33 cellular contexts compared by ENCODE assay signal in the genomic region with DNA sequence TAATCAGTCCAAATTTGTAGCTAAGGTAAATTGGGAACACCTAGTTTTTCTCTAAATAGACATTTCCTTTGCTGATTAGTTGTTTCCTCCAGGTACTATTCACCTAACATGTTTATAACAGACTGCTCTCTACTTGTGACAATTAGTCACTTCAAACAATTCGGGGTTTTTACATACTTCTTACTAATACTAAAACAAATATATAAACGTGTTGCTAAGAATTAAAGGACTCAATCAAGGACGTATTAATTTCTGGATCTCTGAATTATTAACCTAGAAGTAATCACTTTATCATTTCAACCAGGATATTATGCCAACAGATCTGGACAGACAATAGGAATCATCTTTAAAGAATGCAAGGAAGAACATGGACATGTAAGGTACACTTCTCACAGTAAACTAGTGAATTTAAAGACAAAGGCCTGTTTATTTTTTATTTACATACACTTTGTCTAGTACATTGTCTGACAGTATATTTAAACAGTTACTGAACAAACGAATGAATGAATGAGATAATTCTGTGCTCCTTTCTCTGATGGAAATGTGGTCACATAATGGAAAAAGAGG. TPM values are rescaled to one million over a fixed set of nuclear protein-coding genes. Genes with fewer than 3 reads are reported as not detected.
DNase-seq lines count a peak whose midpoint lies in the region; ATAC-seq and TF ChIP-seq lines count a peak whose summit lies in the region.
"Had no signal": no experiment of that assay in that cellular context is flagged by ENCODE, and none has a peak within 500 bp of the region (broad histone marks: within the 10 kb centered on the region; RNA-seq: fewer than 3 reads in every experiment).

No MANE protein-coding gene starts in this region.

- H3K4me3 ChIP-seq in CD4-positive, CD25-positive, alpha-beta regulatory T cell (ENCODE audit: low read depth, low read length), result no peak overlapping the region
- H3K4me3 ChIP-seq: heart left ventricle, ovary, PC-9, right atrium auricular region, suprapubic skin, upper lobe of right lung had no signal

- no peaks in the 10 kb centered on the region for H3K9me3 Mint-ChIP-seq in CD4-positive, CD25-positive, alpha-beta regulatory T cell
- no peaks in the 10 kb centered on the region for H3K9me3 Mint-ChIP-seq in HFFc6
- H3K9me3 Mint-ChIP-seq in naive thymus-derived CD8-positive, alpha-beta T cell, result peaks cover 0 to 13% (median 0%) of the 10 kb centered on the region in 9 donors
- H3K9me3 Mint-ChIP-seq: stimulated activated memory B cell treated with anti-CD40 and anti-IgM and Interleukin-4, amounts not matched to agents 10 μg/mL and 1 μg/mL and 100 μg/mL, for 72 hours had no signal

- DNase-seq in CD4-positive, CD25-positive, alpha-beta regulatory T cell, result no peak
- DNase-seq in HFFc6 (no peak), epithelial cell of prostate (ENCODE audit: low read depth, low spot score) (no peak), AG08395 (ENCODE audit: low spot score) (no peak), cardiac septum (ENCODE audit: low spot score) (no peak), D341Med (ENCODE audit: low spot score) (no peak)
- no peak for DNase-seq in naive thymus-derived CD8-positive, alpha-beta T cell
- no peak for DNase-seq in stimulated activated naive CD8-positive, alpha-beta T cell treated with anti-CD3 and anti-CD28 coated beads, Interleukin-15, Interleukin-2, amounts not matched to agents 100 U/mL and 50 U/mL, for 24 hours
- DNase-seq: activated CD4-positive, alpha-beta T cell treated with anti-CD3 and anti-CD28 coated beads, Interleukin-2, amount 50 U/mL, for 1 hour; activated CD8-positive, alpha-beta memory T cell treated with anti-CD3 and anti-CD28 coated beads, Interleukin-2, amount 10 ng/mL, durations not matched to agents 7 days and 5 days; activated naive CD4-positive, alpha-beta T cell treated with Interleukin-2 at 50 U/mL for 16 hours; activated T-cell treated with anti-CD3 and anti-CD28 coated beads, Interleukin-2, amount 50 U/mL, for 72 hours; amniotic stem cell; brain microvascular endothelial cell; effector CD4-positive, alpha-beta T cell; EL; heart left ventricle; left colon; mesenchymal stem cell; NCI-H1048; NCI-H187 treated with DMSO at 0.1 percent for 48 hours; NCI-H526; NK-92 treated with Interleukin-12 subunit alpha and Interleukin-12 subunit beta, amount 100 ng/mL, for 24 hours; ovary; PC-9; SHP77; stimulated activated CD4-positive, alpha-beta T cell treated with anti-CD3 and anti-CD28 coated beads, Interleukin-4, amount 100 ng/mL, for 4 hours; T-helper 9 cell; upper lobe of right lung had no signal

- peaks cover 10% of the 10 kb centered on the region for H3K36me3 ChIP-seq in CD4-positive, CD25-positive, alpha-beta regulatory T cell (ENCODE audit: control insufficient read depth, insufficient read depth, low read length)
- H3K36me3 ChIP-seq: ovary had no signal

- peaks cover 19% of the 10 kb centered on the region for H3K4me1 ChIP-seq in CD4-positive, CD25-positive, alpha-beta regulatory T cell (ENCODE audit: control insufficient read depth, insufficient read depth, low read length, poor library complexity, severe bottlenecking)

- no peak for ATAC-seq in CD4-positive, CD25-positive, alpha-beta regulatory T cell (ENCODE audit: low read depth in 2 of 2)
- no peak for ATAC-seq in naive thymus-derived CD8-positive, alpha-beta T cell
- ATAC-seq in stimulated activated naive CD8-positive, alpha-beta T cell treated with anti-CD3 and anti-CD28 coated beads, Interleukin-15, Interleukin-2, amounts not matched to agents 100 U/mL and 50 U/mL, for 24 hours, result no peak
- ATAC-seq: activated CD8-positive, alpha-beta memory T cell treated with anti-CD3 and anti-CD28 coated beads, Interleukin-2, amount 10 ng/mL, durations not matched to agents 7 days and 5 days; activated T-cell treated with anti-CD3 and anti-CD28 coated beads, Interleukin-2, amount 50 U/mL, for 72 hours; left colon; stimulated activated memory B cell treated with anti-CD40 and anti-IgM and Interleukin-4, amounts not matched to agents 10 μg/mL and 1 μg/mL and 100 μg/mL, for 72 hours; upper lobe of right lung had no signal

- H3K36me3 Mint-ChIP-seq in CD4-positive, CD25-positive, alpha-beta regulatory T cell, result peaks cover 17% of the 10 kb centered on the region
- peaks cover 16% of the 10 kb centered on the region for H3K36me3 Mint-ChIP-seq in HFFc6 (ENCODE audit: low read depth)
- peaks cover 5 to 39% (median 22%) of the 10 kb centered on the region in 3 donors for H3K36me3 Mint-ChIP-seq in naive thymus-derived CD8-positive, alpha-beta T cell

- intact Hi-C loops in cardiac septum (cut with DNase I), result no loop called here

- peak overlapping the region in 2 of 3 donors; percentile 3 to 6 for H3K27ac Mint-ChIP-seq in CD4-positive, CD25-positive, alpha-beta regulatory T cell
- H3K27ac Mint-ChIP-seq in HFFc6, result peak overlapping the region; percentile 63; the same call in 1 of the 2 replicates
- peak overlapping the region in 6 of 10 donors; percentile 6 to 56 (median 32) for H3K27ac Mint-ChIP-seq in naive thymus-derived CD8-positive, alpha-beta T cell
- H3K27ac Mint-ChIP-seq: activated CD8-positive, alpha-beta memory T cell treated with anti-CD3 and anti-CD28 coated beads, Interleukin-2, amount 10 ng/mL, durations not matched to agents 7 days and 5 days; stimulated activated memory B cell treated with anti-CD40 and anti-IgM and Interleukin-4, amounts not matched to agents 10 μg/mL and 1 μg/mL and 100 μg/mL, for 72 hours had no signal

- H3K4me1 Mint-ChIP-seq in CD4-positive, CD25-positive, alpha-beta regulatory T cell, result peaks cover 70 to 84% (median 76%) of the 10 kb centered on the region in 4 donors
- H3K4me1 Mint-ChIP-seq in HFFc6 (ENCODE audit: low read depth), result peaks cover 35% of the 10 kb centered on the region
- H3K4me1 Mint-ChIP-seq in naive thymus-derived CD8-positive, alpha-beta T cell, result peaks cover 31 to 88% (median 76%) of the 10 kb centered on the region in 4 donors

- no peak overlapping the region for H3K27ac ChIP-seq in CD4-positive, CD25-positive, alpha-beta regulatory T cell (ENCODE audit: insufficient read depth, low read length, poor library complexity, severe bottlenecking)
- H3K27ac ChIP-seq in epithelial cell of prostate, result peak overlapping the region; percentile 13
- H3K27ac ChIP-seq: brain microvascular endothelial cell, C4-2B, heart left ventricle, ovary, PC-9, right atrium auricular region, suprapubic skin, upper lobe of right lung had no signal

- H3K9me3 ChIP-seq in CD4-positive, CD25-positive, alpha-beta regulatory T cell (ENCODE audit: control insufficient read depth in 2 of 2, low read length in 2 of 2), result no peaks in the 10 kb centered on the region
- H3K9me3 ChIP-seq: heart left ventricle, ovary, right atrium auricular region, suprapubic skin, upper lobe of right lung had no signal

- H3K27me3 ChIP-seq in CD4-positive, CD25-positive, alpha-beta regulatory T cell (ENCODE audit: control insufficient read depth, insufficient read depth, low read length), result no peaks in the 10 kb centered on the region
- H3K27me3 ChIP-seq: brain microvascular endothelial cell, heart left ventricle, ovary, right atrium auricular region, suprapubic skin, upper lobe of right lung had no signal

- no peaks in the 10 kb centered on the region for H3K27me3 Mint-ChIP-seq in CD4-positive, CD25-positive, alpha-beta regulatory T cell
- no peaks in the 10 kb centered on the region for H3K27me3 Mint-ChIP-seq in HFFc6 (ENCODE audit: insufficient read depth)
- no peaks in the 10 kb centered on the region for H3K27me3 Mint-ChIP-seq in naive thymus-derived CD8-positive, alpha-beta T cell
- H3K27me3 Mint-ChIP-seq: activated CD8-positive, alpha-beta memory T cell treated with anti-CD3 and anti-CD28 coated beads, Interleukin-2, amount 10 ng/mL, durations not matched to agents 7 days and 5 days; stimulated activated memory B cell treated with anti-CD40 and anti-IgM and Interleukin-4, amounts not matched to agents 10 μg/mL and 1 μg/mL and 100 μg/mL, for 72 hours had no signal

- no peak overlapping the region for H3K4me3 Mint-ChIP-seq in CD4-positive, CD25-positive, alpha-beta regulatory T cell
- H3K4me3 Mint-ChIP-seq in HFFc6, result no peak overlapping the region
- H3K4me3 Mint-ChIP-seq in naive thymus-derived CD8-positive, alpha-beta T cell, result peak overlapping the region in 1 of 10 donors; percentile 26
- H3K4me3 Mint-ChIP-seq: activated CD8-positive, alpha-beta memory T cell treated with anti-CD3 and anti-CD28 coated beads, Interleukin-2, amount 10 ng/mL, durations not matched to agents 7 days and 5 days; activated T-cell treated with anti-CD3 and anti-CD28 coated beads, Interleukin-2, amount 50 U/mL, for 72 hours; stimulated activated memory B cell treated with anti-CD40 and anti-IgM and Interleukin-4, amounts not matched to agents 10 μg/mL and 1 μg/mL and 100 μg/mL, for 72 hours had no signal

- no peak for TF ChIP-seq CTCF in HFFc6 (IDR thresholded peaks at IDR 0.05)

- POLR2A ChIA-PET in naive thymus-derived CD8-positive, alpha-beta T cell (lab: Charles Lee), result interaction anchor here (0.7 kb wide), 1 partner anchor 40 kb away, joined by 3 read pairs; no protein-coding TSS in a partner anchor

RNA-seq across cellular contexts. Expression of a gene that starts 22.3 kb away (rescaled TPM):
- 73.7 TPM for total RNA-seq in CD4-positive, CD25-positive, alpha-beta regulatory T cell
- polyA plus RNA-seq in CD4-positive, CD25-positive, alpha-beta regulatory T cell, result 10 to 100 TPM; 56.5 to 65.7 (median 60.6) TPM
- total RNA-seq in HFFc6 (2021; fragmentation: NEBNext Ultra II Directional; extraction: Animal tissue kit (Norgen Biotek cat#: 25700)), result 10 to 100 TPM; 68.5 to 78.7 (median 76.1) TPM
- 10 to 100 TPM; 83.1 to 91.0 TPM for total RNA-seq in naive thymus-derived CD8-positive, alpha-beta T cell
- 10 to 100 TPM; 46.0 to 54.4 (median 47.7) TPM for polyA plus RNA-seq in naive thymus-derived CD8-positive, alpha-beta T cell
- total RNA-seq in cardiac septum, result 98.2 TPM

Comparison
In these comparisons a context has a peak if more than half of its experiments do, and no peak if none do; other contexts are left out.
1. H3K27ac Mint-ChIP-seq: peak in every context shown above with its lines; median percentile 63 in HFFc6; 32 in naive thymus-derived CD8-positive, alpha-beta T cell; 4 in CD4-positive, CD25-positive, alpha-beta regulatory T cell.